8 cellular contexts compared by ENCODE assay signal in genomic region chr10:119602241-119603095, GRCh38. TPM values are rescaled to one million over a fixed set of nuclear protein-coding genes. Genes with fewer than 3 reads are reported as not detected.
DNase-seq lines count a peak whose midpoint lies in the region; ATAC-seq and TF ChIP-seq lines count a peak whose summit lies in the region.

No MANE protein-coding gene starts in this region.

- no peaks in the 10 kb centered on the region for H3K36me3 ChIP-seq in HEK293 (ENCODE audit: control insufficient read depth in 2 of 2, insufficient read depth in 1 of 2, low read length in 2 of 2)

- no peaks in the 10 kb centered on the region for H3K27me3 Mint-ChIP-seq in CD4-positive, alpha-beta T cell

- H3K27ac ChIP-seq in CD4-positive, alpha-beta T cell (ENCODE audit: low read depth, low read length): no peak overlapping the region
- H3K27ac ChIP-seq in HEK293 (ENCODE audit: extremely low read depth, low read depth, low read length) (no peak overlapping the region), foreskin keratinocyte (no peak overlapping the region)

- no peak overlapping the region for H3K4me3 Mint-ChIP-seq in CD4-positive, alpha-beta T cell
- no peak overlapping the region for H3K4me3 Mint-ChIP-seq in stimulated activated effector memory CD8-positive, alpha-beta T cell treated with anti-CD3 and anti-CD28 coated beads, Interleukin-12 subunit alpha, Interleukin-12 subunit beta, amount 100 ng/mL, for 72 hours

- no peak overlapping the region for H3K27ac Mint-ChIP-seq in CD4-positive, alpha-beta T cell
- no peak overlapping the region for H3K27ac Mint-ChIP-seq in stimulated activated effector memory CD8-positive, alpha-beta T cell treated with anti-CD3 and anti-CD28 coated beads, Interleukin-12 subunit alpha, Interleukin-12 subunit beta, amount 100 ng/mL, for 72 hours

- H3K4me3 ChIP-seq in HEK293 (ENCODE audit: low read depth, low read length): no peak overlapping the region
- no peak overlapping the region for H3K4me3 ChIP-seq in WI38 (ENCODE audit: low read depth, low read length)

- H3K36me3 Mint-ChIP-seq in CD4-positive, alpha-beta T cell (ENCODE audit: low read depth): no peaks in the 10 kb centered on the region
- H3K36me3 Mint-ChIP-seq in stimulated activated effector memory CD8-positive, alpha-beta T cell treated with anti-CD3 and anti-CD28 coated beads, Interleukin-12 subunit alpha, Interleukin-12 subunit beta, amount 100 ng/mL, for 72 hours: no peaks in the 10 kb centered on the region

- H3K27me3 ChIP-seq in CD4-positive, alpha-beta T cell (ENCODE audit: control insufficient read depth, insufficient read depth, low read length): no peaks in the 10 kb centered on the region
- no peaks in the 10 kb centered on the region for H3K27me3 ChIP-seq in foreskin keratinocyte

- H3K4me1 Mint-ChIP-seq in CD4-positive, alpha-beta T cell (ENCODE audit: low read depth): peaks cover 21% of the 10 kb centered on the region
- H3K4me1 Mint-ChIP-seq in stimulated activated effector memory CD8-positive, alpha-beta T cell treated with anti-CD3 and anti-CD28 coated beads, Interleukin-12 subunit alpha, Interleukin-12 subunit beta, amount 100 ng/mL, for 72 hours: peaks cover 5% of the 10 kb centered on the region

- peak; percentile 48 for TF ChIP-seq CTCF in CD4-positive, alpha-beta T cell (IDR thresholded peaks at IDR 0.05)
- TF ChIP-seq CTCF in HEK293 (tag by site-specific recombination; IDR thresholded peaks at IDR 0.05): 0 out of 2 replicates have a peak, but pooled peaks have one; percentile 28
- TF ChIP-seq CTCF in WI38 (IDR thresholded peaks at IDR 0.05; ENCODE audit: low read depth, low read length): peak; percentile 73
- TF ChIP-seq CTCF in foreskin keratinocyte (conservative IDR thresholded peaks at IDR 0.05): peak; percentile 69

- ATAC-seq in CD4-positive, alpha-beta T cell (ENCODE audit: poor library complexity): peak; percentile 68
- ATAC-seq in foreskin keratinocyte (peak; percentile 86), GM18502 (IDR thresholded peaks at IDR 0.05; ENCODE audit: poor library complexity, unreplicated experiment) (no peak), GM21786 (IDR thresholded peaks at IDR 0.05; ENCODE audit: unreplicated experiment) (no peak)
- ATAC-seq in stimulated activated effector memory CD8-positive, alpha-beta T cell treated with anti-CD3 and anti-CD28 coated beads, Interleukin-12 subunit alpha, Interleukin-12 subunit beta, amount 100 ng/mL, for 72 hours: peak; percentile 79

- intact Hi-C loops in CD4-positive, alpha-beta T cell (cut with DNase I, micrococcal nuclease): loop anchor here in 1 of 2 experiments (5.0 kb wide), 1 partner anchor 395 kb away; the partner anchor contains the start of gene GRK5

- POLR2A ChIA-PET in CD4-positive, alpha-beta T cell (lab: Charles Lee): interaction anchor here (0.7 to 1.1 kb wide), 2 partner anchors 51 to 60 kb away, joined by 3 read pairs; partner anchors contain the start of gene RGS10
- POLR2A ChIA-PET in HEK293 (lab: Yijun Ruan, JAX): interaction anchor here (0.5 to 1.3 kb wide), 2 partner anchors 395 to 655 kb away, joined by 3 to 4 read pairs; partner anchors contain the start of gene GRK5

- peak in 4 of 10 experiments; percentile 4 to 15 (median 10) for DNase-seq in CD4-positive, alpha-beta T cell
- DNase-seq in foreskin keratinocyte (peak in 1 of 2 donors; percentile 23), NCI-H1105 treated with DMSO at 0.1 percent for 48 hours (lab: John Stamatoyannopoulos, UW) (no peak)
- peak; percentile 25 to 63 for DNase-seq in stimulated activated effector memory CD8-positive, alpha-beta T cell treated with anti-CD3 and anti-CD28 coated beads, Interleukin-12 subunit alpha, Interleukin-12 subunit beta, amount 100 ng/mL, for 72 hours (ENCODE audit: low spot score in 2 of 2)

- CTCF ChIA-PET in CD4-positive, alpha-beta T cell (lab: Charles Lee): interaction anchor here (0.5 to 1.5 kb wide), 14 partner anchors 11 to 396 kb away, joined by 3 to 10 read pairs (median 3); partner anchors contain the start of genes GRK5 and INPP5F
- CTCF ChIA-PET in HEK293 (lab: Yijun Ruan, JAX): interaction anchor here (0.7 to 1.8 kb wide), 18 partner anchors 9 to 502 kb away, joined by 3 to 10 read pairs (median 3); no protein-coding TSS in a partner anchor

- no peaks in the 10 kb centered on the region for H3K9me3 ChIP-seq in CD4-positive, alpha-beta T cell (ENCODE audit: control insufficient read depth, low read length)
- no peaks in the 10 kb centered on the region for H3K9me3 ChIP-seq in HEK293 (ENCODE audit: control insufficient read depth, insufficient read depth, low read depth, low read length)

- H3K4me1 ChIP-seq in HEK293 (ENCODE audit: control insufficient read depth, insufficient read depth, low read length): no peaks in the 10 kb centered on the region
- peaks cover 3% of the 10 kb centered on the region for H3K4me1 ChIP-seq in foreskin keratinocyte

- H3K9me3 Mint-ChIP-seq in CD4-positive, alpha-beta T cell: no peaks in the 10 kb centered on the region
- no peaks in the 10 kb centered on the region for H3K9me3 Mint-ChIP-seq in stimulated activated effector memory CD8-positive, alpha-beta T cell treated with anti-CD3 and anti-CD28 coated beads, Interleukin-12 subunit alpha, Interleukin-12 subunit beta, amount 100 ng/mL, for 72 hours

TF ChIP-seq in HEK293, 187 proteins besides CTCF, POLR2A, EP300 and RAD21:
- TF ChIP-seq ZNF2 (tag by site-specific recombination; IDR thresholded peaks at IDR 0.05) (peak; percentile 66; the same call in 1 of the 2 replicates), SALL2 (tag by site-specific recombination; IDR thresholded peaks at IDR 0.05; ENCODE audit: borderline replicate concordance) (no peak), ZNF654 (tag by site-specific recombination; IDR thresholded peaks at IDR 0.05; ENCODE audit: low read depth) (peak; percentile 57), ZNF366 (tag by site-specific recombination; conservative IDR thresholded peaks at IDR 0.05) (0 out of 2 replicates have a peak, but pooled peaks have one; percentile 10)

RNA-seq across cellular contexts. Expression of gene TIAL1, which starts 5.7 kb away (rescaled TPM):
- 100 to 1,000 TPM; 159 to 174 TPM for total RNA-seq in CD4-positive, alpha-beta T cell
- total RNA-seq in foreskin keratinocyte: 107 and 116 TPM in 2 replicates
- polyA plus RNA-seq in foreskin keratinocyte: 80.4 and 95.3 TPM in 2 replicates

RNA-seq across cellular contexts. Expression of gene BAG3, which starts 48.7 kb away (rescaled TPM):
- total RNA-seq in CD4-positive, alpha-beta T cell: 10 to 100 TPM; 65.1 to 65.8 TPM
- 60.7 and 65.4 TPM in 2 replicates for total RNA-seq in foreskin keratinocyte
- 73.6 and 74.2 TPM in 2 replicates for polyA plus RNA-seq in foreskin keratinocyte

RNA-seq across cellular contexts. Expression of gene RGS10, which starts 59.9 kb away (rescaled TPM):
- 100 to 1,000 TPM; 132 to 134 TPM for total RNA-seq in CD4-positive, alpha-beta T cell
- total RNA-seq in foreskin keratinocyte: 85.7 and 86.5 TPM in 2 replicates
- 124 and 127 TPM in 2 replicates for polyA plus RNA-seq in foreskin keratinocyte

Comparison
In these comparisons a context has a peak if more than half of its experiments do, and no peak if none do; other contexts are left out.
1. ATAC-seq: peak in CD4-positive, alpha-beta T cell (single experiment), foreskin keratinocyte (single experiment) and stimulated activated effector memory CD8-positive, alpha-beta T cell treated with anti-CD3 and anti-CD28 coated beads, Interleukin-12 subunit alpha, Interleukin-12 subunit beta, amount 100 ng/mL, for 72 hours (single experiment); none in GM18502 (single experiment) and GM21786 (single experiment).
2. Peak in every context shown above with its lines, with median percentiles within 50 percentile points of each other: CTCF ChIP-seq.